In genomic region chr15:81407679-81408078, GRCh38 we compare ENCODE assay signal across 20 cellular contexts. TPM values are rescaled to one million over a fixed set of nuclear protein-coding genes. Genes with fewer than 3 reads are reported as not detected.
"Had no signal": no experiment of that assay in that cellular context is flagged by ENCODE, and none has a peak within 500 bp of the region (broad histone marks: within the 10 kb centered on the region; RNA-seq: fewer than 3 reads in every experiment).

No MANE protein-coding gene starts in this region.

- H3K27me3 ChIP-seq: body of pancreas, neutrophil, pancreas, vagina had no signal

- H3K4me1 ChIP-seq: body of pancreas, pancreas, spleen, tibial artery had no signal

- ATAC-seq: body of pancreas; naive thymus-derived CD8-positive, alpha-beta T cell; pancreas; WTC11 had no signal

- H3K36me3 ChIP-seq: neutrophil, pancreas, sigmoid colon, spleen, tibial artery, vagina had no signal

- H3K27ac ChIP-seq: body of pancreas, neutrophil, pancreas, sigmoid colon, spleen, tibial artery, vagina had no signal

- H3K4me3 ChIP-seq: body of pancreas, pancreas, sigmoid colon, spleen, tibial artery, vagina had no signal

- H3K9me3 ChIP-seq: body of pancreas, neutrophil, pancreas, sigmoid colon, tibial artery, vagina had no signal

- DNase-seq: activated CD4-positive, alpha-beta memory T cell treated with anti-CD3 and anti-CD28 coated beads for 36 hours; activated CD4-positive, alpha-beta T cell treated with anti-CD3 and anti-CD28 coated beads for 4 hours; activated naive CD4-positive, alpha-beta T cell; activated naive CD8-positive, alpha-beta T cell treated with anti-CD3 and anti-CD28 coated beads, Interleukin-2, amount 10 ng/mL, durations not matched to agents 7 days and 5 days; activated T-cell treated with anti-CD3 and anti-CD28 coated beads for 4 hours; amygdala; body of pancreas; central memory CD4-positive, alpha-beta T cell; kidney; naive thymus-derived CD8-positive, alpha-beta T cell; pancreas; sigmoid colon; spleen; stimulated activated naive CD4-positive, alpha-beta T cell; tibial artery had no signal

RNA-seq across cellular contexts. Expression of gene TMC3, which starts 33.7 kb away (rescaled TPM):
- total RNA-seq: activated CD4-positive, alpha-beta memory T cell treated with anti-CD3 and anti-CD28 coated beads for 36 hours; activated naive CD8-positive, alpha-beta T cell treated with anti-CD3 and anti-CD28 coated beads, Interleukin-2, amount 10 ng/mL, durations not matched to agents 7 days and 5 days; activated T-helper 1 cell treated with anti-CD3 and anti-CD28 coated beads, Interleukin-12 subunit alpha, Interleukin-12 subunit beta, Interleukin-2, Interleukin-4 antibody, amounts not matched to agents 30 ng/mL and 10 ng/mL and 1 ng/mL, durations not matched to agents 14 hours and 24 hours and 36 hours; kidney; mesenteric fat pad; naive thymus-derived CD8-positive, alpha-beta T cell; spleen; WTC11 had no signal
